In genomic region chrX:26918633-26919032, GRCh38 we compare ENCODE assay signal across 8 cellular contexts.
DNase-seq lines count a peak whose midpoint lies in the region; ATAC-seq, FAIRE-seq and TF ChIP-seq lines count a peak whose summit lies in the region.

No MANE protein-coding gene starts in this region.

- TF ChIP-seq CTCF in HCT116 (IDR thresholded peaks at IDR 0.05 in 2 of 3, conservative IDR thresholded peaks at IDR 0.05 in 1 of 3; ENCODE audit: borderline replicate concordance in 1 of 3, insufficient read depth in 1 of 3, low read depth in 2 of 3, low read length in 2 of 3) (peak; percentile 26 to 62 (median 52); a peak in 5 of 6 replicates), kidney (IDR thresholded peaks at IDR 0.05; ENCODE audit: borderline replicate concordance, extremely low read depth, insufficient read depth) (no peak)

- CTCF ChIA-PET in HCT116 (lab: Charles Lee): interaction anchor here (1.3 to 1.6 kb wide), 3 partner anchors 10 to 135 kb away, joined by 4 to 9 read pairs (median 6); no protein-coding TSS in a partner anchor

- no peak for TF ChIP-seq POLR2A in HCT116 (IDR thresholded peaks at IDR 0.05; ENCODE audit: borderline replicate concordance, extremely low read depth, insufficient read depth, insufficient read length)

- H3K27me3 ChIP-seq in HCT116 (ENCODE audit: insufficient read depth, low read length): no peaks in the 10 kb centered on the region

- H3K4me3 Mint-ChIP-seq in stimulated activated effector memory CD8-positive, alpha-beta T cell treated with anti-CD3 and anti-CD28 coated beads, Interleukin-12 subunit alpha, Interleukin-12 subunit beta, amount 100 ng/mL, for 72 hours: no peak overlapping the region

- H3K36me3 ChIP-seq in HCT116 (ENCODE audit: control insufficient read depth in 1 of 2, insufficient read depth in 2 of 2, low read length in 2 of 2): no peaks in the 10 kb centered on the region
- H3K36me3 ChIP-seq in kidney (ENCODE audit: control insufficient read depth in 1 of 2, insufficient read depth in 2 of 2, low read length in 2 of 2): no peaks in the 10 kb centered on the region

- no peaks in the 10 kb centered on the region for H4K20me1 ChIP-seq in HCT116 (ENCODE audit: insufficient read depth)

- H3K4me1 ChIP-seq in HCT116 (ENCODE audit: control insufficient read depth in 1 of 2, insufficient read depth in 2 of 2, low read length in 2 of 2) (no peaks in the 10 kb centered on the region), kidney (ENCODE audit: control insufficient read depth in 1 of 2, insufficient read depth in 1 of 2, low read depth in 1 of 2, low read length in 2 of 2) (no peaks in the 10 kb centered on the region)

- H3K27ac ChIP-seq in HCT116 (ENCODE audit: low read depth, low read length) (no peak overlapping the region), kidney (ENCODE audit: low read depth in 2 of 2, low read length in 2 of 2) (no peak overlapping the region)

- no peaks in the 10 kb centered on the region for H3K4me1 Mint-ChIP-seq in stimulated activated effector memory CD8-positive, alpha-beta T cell treated with anti-CD3 and anti-CD28 coated beads, Interleukin-12 subunit alpha, Interleukin-12 subunit beta, amount 100 ng/mL, for 72 hours

- no peaks in the 10 kb centered on the region for H3K36me3 Mint-ChIP-seq in stimulated activated effector memory CD8-positive, alpha-beta T cell treated with anti-CD3 and anti-CD28 coated beads, Interleukin-12 subunit alpha, Interleukin-12 subunit beta, amount 100 ng/mL, for 72 hours

- peak; percentile 90 for ATAC-seq in HCT116
- no peak for ATAC-seq in HG03460 (IDR thresholded peaks at IDR 0.05; ENCODE audit: unreplicated experiment)
- ATAC-seq in HG03457 (IDR thresholded peaks at IDR 0.05; ENCODE audit: unreplicated experiment): no peak
- ATAC-seq in stimulated activated effector memory CD8-positive, alpha-beta T cell treated with anti-CD3 and anti-CD28 coated beads, Interleukin-12 subunit alpha, Interleukin-12 subunit beta, amount 100 ng/mL, for 72 hours: no peak

- DNase-seq in ELF-1 (ENCODE audit: low read depth, low spot score) (peak; percentile 57), HCT116 (ENCODE audit: low read depth, low spot score) (peak; percentile 12), SHP77 treated with DMSO at 0.1 percent for 48 hours (lab: John Stamatoyannopoulos, UW) (peak; percentile 11), iris pigment epithelial cell (ENCODE audit: low read depth) (peak; percentile 49), kidney (no peak)
- no peak for DNase-seq in stimulated activated effector memory CD8-positive, alpha-beta T cell treated with anti-CD3 and anti-CD28 coated beads, Interleukin-12 subunit alpha, Interleukin-12 subunit beta, amount 100 ng/mL, for 72 hours (ENCODE audit: low spot score in 2 of 2)

- no peak overlapping the region for H3K27ac Mint-ChIP-seq in stimulated activated effector memory CD8-positive, alpha-beta T cell treated with anti-CD3 and anti-CD28 coated beads, Interleukin-12 subunit alpha, Interleukin-12 subunit beta, amount 100 ng/mL, for 72 hours

- H3K9me3 ChIP-seq in HCT116 (ENCODE audit: control insufficient read depth in 1 of 2, insufficient read depth in 1 of 2, low read depth in 1 of 2, low read length in 2 of 2) (no peaks in the 10 kb centered on the region), kidney (ENCODE audit: control insufficient read depth in 1 of 2, low read length in 2 of 2) (no peaks in the 10 kb centered on the region)

- POLR2A ChIA-PET in HCT116 (lab: Charles Lee): no interaction called here

- peak; percentile 50 for TF ChIP-seq RAD21 in HCT116 (IDR thresholded peaks at IDR 0.05; ENCODE audit: low read depth)

- no peak for FAIRE-seq in kidney (lab: Jason Lieb, UNC)

- no peak overlapping the region for H3K4me3 ChIP-seq in HCT116 (replicated peaks in 1 of 2; ENCODE audit: low read depth in 1 of 2, low read length in 2 of 2)
- H3K4me3 ChIP-seq in kidney (ENCODE audit: low read length in 2 of 2): no peak overlapping the region

- no peaks in the 10 kb centered on the region for H3K79me2 ChIP-seq in HCT116 (ENCODE audit: insufficient read depth, low read length)

- no peak overlapping the region for H3K9ac ChIP-seq in HCT116 (ENCODE audit: low read length)
- H3K9ac ChIP-seq in kidney (ENCODE audit: low read length in 2 of 2): no peak overlapping the region

- no peak overlapping the region for H2AFZ ChIP-seq in HCT116 (ENCODE audit: low read depth, low read length, poor library complexity, severe bottlenecking)

- H3K4me2 ChIP-seq in HCT116 (ENCODE audit: low read length): no peak overlapping the region

- H3K9me3 Mint-ChIP-seq in stimulated activated effector memory CD8-positive, alpha-beta T cell treated with anti-CD3 and anti-CD28 coated beads, Interleukin-12 subunit alpha, Interleukin-12 subunit beta, amount 100 ng/mL, for 72 hours: peaks cover 3% of the 10 kb centered on the region

- no TSS peak for BruUV-seq in HCT116 (replicated peaks; lab: Mats Ljungman, UMichigan)

- intact Hi-C loops in HCT116 (cut with micrococcal nuclease) (loop anchor here (5.0 kb wide), 2 partner anchors 66 to 266 kb away; no protein-coding TSS in a partner anchor), kidney (cut with DNase I) (no loop called here)

- H3K9me2 ChIP-seq in HCT116 (ENCODE audit: insufficient read depth): no peaks in the 10 kb centered on the region

- RAD21 ChIA-PET in HCT116 (lab: Charles Lee; ENCODE audit: low non-redundant PET in 1 of 2, low total read pairs in 2 of 2, uncharacterized antibody in 2 of 2, unreplicated experiment in 2 of 2): no interaction called here

TF ChIP-seq in HCT116, 20 proteins besides CTCF, POLR2A, EP300 and RAD21:
- TF ChIP-seq EGR1 (IDR thresholded peaks at IDR 0.05; ENCODE audit: low read depth) (no peak), ZFX (IDR thresholded peaks at IDR 0.05) (no peak), YY1 (IDR thresholded peaks at IDR 0.05; ENCODE audit: extremely low read depth, insufficient replicate concordance, low read depth, low read length) (no peak), FOSL1 (IDR thresholded peaks at IDR 0.05; ENCODE audit: low read depth) (no peak), EZH2 (IDR thresholded peaks at IDR 0.05) (no peak), SRF (IDR thresholded peaks at IDR 0.05; ENCODE audit: low read depth) (no peak), SP1 (IDR thresholded peaks at IDR 0.05; ENCODE audit: low read depth) (no peak), POLR2AphosphoS5 (IDR thresholded peaks at IDR 0.05; ENCODE audit: low read depth, low read length) (no peak), REST (IDR thresholded peaks at IDR 0.05; ENCODE audit: low read depth) (no peak), ZNF274 (IDR thresholded peaks at IDR 0.05; ENCODE audit: low read depth, low read length) (no peak), CEBPB (IDR thresholded peaks at IDR 0.05; ENCODE audit: low read depth) (no peak), EZH2phosphoT487 (IDR thresholded peaks at IDR 0.05; ENCODE audit: borderline replicate concordance) (no peak), ATF3 (IDR thresholded peaks at IDR 0.05) (no peak), CBX3 (IDR thresholded peaks at IDR 0.05; ENCODE audit: low read depth) (no peak), SIN3A (IDR thresholded peaks at IDR 0.05; ENCODE audit: low read depth) (no peak), ELF1 (IDR thresholded peaks at IDR 0.05; ENCODE audit: borderline replicate concordance, low read depth) (no peak), MAX (IDR thresholded peaks at IDR 0.05) (no peak), JUND (IDR thresholded peaks at IDR 0.05) (no peak)

Comparison
In these comparisons a context has a peak if more than half of its experiments do, and no peak if none do; other contexts are left out.
1. DNase-seq: peak in ELF-1 (single experiment), HCT116 (single experiment), SHP77 treated with DMSO at 0.1 percent for 48 hours (single experiment) and iris pigment epithelial cell (single experiment); none in stimulated activated effector memory CD8-positive, alpha-beta T cell treated with anti-CD3 and anti-CD28 coated beads, Interleukin-12 subunit alpha, Interleukin-12 subunit beta, amount 100 ng/mL, for 72 hours (0 of 2) and kidney (single experiment).